8 cellular contexts compared by ENCODE assay signal in the genomic region with DNA sequence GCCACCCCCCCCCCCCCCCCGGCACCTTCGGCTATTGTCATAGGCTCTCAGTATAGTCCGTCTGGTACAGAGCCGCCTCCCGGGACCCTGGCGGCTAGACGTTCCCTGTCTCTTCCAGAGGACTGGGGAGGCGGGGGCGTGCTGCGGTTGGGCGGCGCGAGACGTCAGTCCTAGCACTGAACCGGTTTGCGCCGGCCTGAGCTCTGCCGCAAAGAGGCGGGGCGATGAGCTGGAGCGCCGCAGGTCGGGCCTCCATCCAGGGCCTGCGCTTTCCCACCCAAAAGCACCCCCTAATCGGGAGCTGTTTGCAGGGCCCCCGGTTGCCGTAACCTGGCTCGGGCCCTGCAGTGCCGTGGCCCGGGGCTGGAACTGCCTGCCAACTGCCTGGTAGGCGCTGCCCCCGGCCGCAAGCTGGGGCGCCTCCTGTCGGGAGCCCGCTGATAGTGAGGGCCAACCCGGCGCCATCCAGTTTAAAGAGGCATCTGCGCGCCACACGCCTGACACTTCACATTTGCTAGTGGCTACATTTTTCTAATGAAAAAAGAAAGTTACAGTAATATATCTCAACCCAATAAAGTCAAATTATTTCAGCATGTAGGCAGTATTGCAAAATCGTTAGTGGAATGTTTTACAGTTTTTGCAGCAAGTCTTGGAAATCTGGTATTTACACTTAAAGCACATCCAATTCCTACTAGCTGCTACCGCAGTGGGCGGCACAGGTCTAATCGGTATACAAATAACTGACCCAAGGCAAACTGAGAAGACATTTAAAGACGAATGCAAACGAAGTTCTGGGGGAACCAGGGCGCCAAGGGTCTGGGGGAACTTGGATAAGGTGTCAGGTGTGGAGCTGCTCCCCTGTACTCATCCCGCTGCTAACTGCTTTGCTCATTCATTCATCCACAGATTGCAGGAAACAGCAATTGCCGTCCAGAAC. TPM values are rescaled to one million over a fixed set of nuclear protein-coding genes. Genes with fewer than 3 reads are reported as not detected.
DNase-seq lines count a peak whose midpoint lies in the region; ATAC-seq and TF ChIP-seq lines count a peak whose summit lies in the region.

No MANE protein-coding gene starts in this region.

- H3K4me1 ChIP-seq in adrenal gland (replicated peaks in 1 of 2) (peaks cover 16 to 27% of the 10 kb centered on the region in 2 donors), right cardiac atrium (ENCODE audit: control insufficient read depth, insufficient read depth, low read length) (peaks cover 4% of the 10 kb centered on the region)

- no peaks in the 10 kb centered on the region for H3K27me3 ChIP-seq in adrenal gland
- H3K27me3 ChIP-seq in right cardiac atrium (ENCODE audit: control insufficient read depth, insufficient read depth) = no peaks in the 10 kb centered on the region

- TF ChIP-seq POLR2A in NB4 (IDR thresholded peaks at IDR 0.05; ENCODE audit: extremely low read depth, insufficient read length) (peak; percentile 66), adrenal gland (IDR thresholded peaks at IDR 0.05) (peak; percentile 29 to 43)

- intact Hi-C loops in adrenal gland (cut with DNase I) (no loop called here), right cardiac atrium (cut with DNase I) (no loop called here)

- H3K4me3 ChIP-seq in NB4 (ENCODE audit: low read depth, low read length) = peak overlapping the region; percentile 68
- peak overlapping the region in 2 of 4 donors; percentile 70 to 71 for H3K4me3 ChIP-seq in adrenal gland
- peak overlapping the region; percentile 87 for H3K4me3 ChIP-seq in right cardiac atrium (ENCODE audit: low read length)

- no peaks in the 10 kb centered on the region for H3K9me3 ChIP-seq in adrenal gland (replicated peaks in 1 of 3)
- H3K9me3 ChIP-seq in right cardiac atrium (ENCODE audit: control insufficient read depth, low read length) = no peaks in the 10 kb centered on the region

- peak overlapping the region; percentile 60 to 99 (median 94) for H3K27ac ChIP-seq in adrenal gland
- peak overlapping the region; percentile 99 for H3K27ac ChIP-seq in right cardiac atrium (ENCODE audit: low read length)

- H3K36me3 ChIP-seq in adrenal gland (replicated peaks in 1 of 2) = no peaks in the 10 kb centered on the region

- 2 to 9% (median 4%) methylated on average over 10 to 49 of the region's 50 CpGs for WGBS in adrenal gland, 4 donors
- 3% methylated on average over 50 of the region's 50 CpGs for WGBS in right cardiac atrium

- CTCF ChIA-PET in GM10248 (lab: Yijun Ruan, JAX) = interaction anchor here (0.6 to 2.6 kb wide), 22 partner anchors 8 to 470 kb away, joined by 3 to 26 read pairs (median 4); partner anchors contain the start of gene DHRS7B
- CTCF ChIA-PET in HEK293T (lab: Yijun Ruan, JAX) = interaction anchor here (0.6 to 2.8 kb wide), 8 partner anchors 9 to 1972 kb away, joined by 3 to 13 read pairs (median 4); no protein-coding TSS in a partner anchor

- POLR2A ChIA-PET in GM10248 (lab: Yijun Ruan, JAX) (interaction anchor here (1.0 to 1.9 kb wide), 4 partner anchors 9 to 56 kb away, joined by 3 to 8 read pairs (median 4); no protein-coding TSS in a partner anchor), HEK293T (lab: Yijun Ruan, JAX) (interaction anchor here (0.7 to 3.8 kb wide), 27 partner anchors 9 to 354 kb away, joined by 3 to 59 read pairs (median 6); partner anchors contain the start of genes DHRS7B and TMEM11)

- TF ChIP-seq CTCF in GM10248 (IDR thresholded peaks at IDR 0.05; ENCODE audit: control extremely low read depth, extremely low read depth, low read depth, missing control alignments) (peak; percentile 81), NB4 (IDR thresholded peaks at IDR 0.05; ENCODE audit: low read depth, low read length) (peak; percentile 81), adrenal gland (IDR thresholded peaks at IDR 0.05) (peak; percentile 66 to 89 (median 85))

- ATAC-seq in right cardiac atrium = peak; percentile 97

- DNase-seq in GM10248 (ENCODE audit: extremely low spot score) = no peak
- peak; percentile 70 for DNase-seq in HEK293T (ENCODE audit: extremely low spot score)
- peak; percentile 100 for DNase-seq in NB4 (ENCODE audit: low read depth)
- DNase-seq in SKM-1 (lab: John Stamatoyannopoulos, UW; ENCODE audit: unreplicated experiment) = peak; percentile 97
- DNase-seq in adrenal gland = peak; percentile 71 to 100 (median 98)
- peak; percentile 99 to 100 (median 100) for DNase-seq in right cardiac atrium
- peak; percentile 97 for DNase-seq in retina
- no peak for DNase-seq in ecto neural progenitor cell (ENCODE audit: low spot score)

TF ChIP-seq in HEK293T, 16 proteins besides CTCF, POLR2A, EP300 and RAD21:
- peak; percentile 95 for TF ChIP-seq PKNOX1 (IDR thresholded peaks at IDR 0.05)
- peak; percentile 84 for TF ChIP-seq L3MBTL2 (conservative IDR thresholded peaks at IDR 0.05)
- no peak for TF ChIP-seq SUZ12 (IDR thresholded peaks at IDR 0.05)
- peak; percentile 91 for TF ChIP-seq LEF1 (IDR thresholded peaks at IDR 0.05; ENCODE audit: borderline replicate concordance)
- TF ChIP-seq ZNF384 (IDR thresholded peaks at IDR 0.05) = no peak; the same call in 1 of the 2 replicates
- TF ChIP-seq BHLHE40 (IDR thresholded peaks at IDR 0.05; ENCODE audit: borderline replicate concordance) = no peak
- TF ChIP-seq TARDBP (IDR thresholded peaks at IDR 0.05) = no peak
- peak; percentile 52; the same call in 1 of the 2 replicates for TF ChIP-seq ARNT (IDR thresholded peaks at IDR 0.05)
- TF ChIP-seq FOXM1 (IDR thresholded peaks at IDR 0.05; ENCODE audit: borderline replicate concordance) = 0 out of 2 replicates have a peak, but pooled peaks have one; percentile 18
- no peak for TF ChIP-seq NFRKB (IDR thresholded peaks at IDR 0.05)
- TF ChIP-seq FOXK2 (IDR thresholded peaks at IDR 0.05) = no peak
- no peak for TF ChIP-seq SP1 (IDR thresholded peaks at IDR 0.05)
- no peak for TF ChIP-seq FOXA1 (IDR thresholded peaks at IDR 0.05)
- 0 out of 2 replicates have a peak, but pooled peaks have one; percentile 59 for TF ChIP-seq CTBP1 (IDR thresholded peaks at IDR 0.05; ENCODE audit: borderline replicate concordance)
- TF ChIP-seq HDGF (IDR thresholded peaks at IDR 0.05; ENCODE audit: borderline replicate concordance) = peak; percentile 90; the same call in 1 of the 2 replicates
- 0 out of 2 replicates have a peak, but pooled peaks have one; percentile 37 for TF ChIP-seq ELF4 (IDR thresholded peaks at IDR 0.05)

RNA-seq across cellular contexts. Expression of gene USP22, which starts 0.8 kb away (rescaled TPM):
- 100 to 1,000 TPM; 207 to 250 (median 228) TPM for total RNA-seq in adrenal gland
- polyA plus RNA-seq in adrenal gland = 100 to 1,000 TPM in 1 of 3 donors, 10 to 100 TPM in 2; 43.0 to 142 (median 50.3) TPM
- 100 to 1,000 TPM; 155 to 175 (median 168) TPM for total RNA-seq in right cardiac atrium
- 52.2 TPM for polyA plus RNA-seq in right cardiac atrium

Comparison
In these comparisons a context has a peak if more than half of its experiments do, and no peak if none do; other contexts are left out.
1. DNase-seq: peak in HEK293T (single experiment), NB4 (single experiment), SKM-1 (single experiment), adrenal gland (7 of 7), right cardiac atrium (3 of 3) and retina (single experiment); none in GM10248 (single experiment) and ecto neural progenitor cell (single experiment).
2. Peak in every context shown above with its lines, with median percentiles within 50 percentile points of each other: CTCF ChIP-seq.